In genomic region chr4:117660668-117661067, GRCh38 we compare ENCODE assay signal across 18 cellular contexts.
"Had no signal": no experiment of that assay in that cellular context is flagged by ENCODE, and none has a peak within 500 bp of the region (broad histone marks: within the 10 kb centered on the region; RNA-seq: fewer than 3 reads in every experiment).

No MANE protein-coding gene starts in this region.

- H3K79me2 ChIP-seq: hepatocyte had no signal

- H3K4me2 ChIP-seq: hepatocyte, neural progenitor cell had no signal

- H3K27ac ChIP-seq: coronary artery, hepatocyte, neural progenitor cell, ovary, right atrium auricular region, sigmoid colon, skin epidermis, stomach, thoracic aorta, transverse colon had no signal

- H3K27me3 ChIP-seq: hepatocyte, neural progenitor cell, ovary, right atrium auricular region, sigmoid colon, stomach, transverse colon had no signal

- DNase-seq: effector CD4-positive, alpha-beta T cell; foreskin melanocyte; head of caudate nucleus; nucleus accumbens; ovary; sigmoid colon; stimulated activated CD4-positive, alpha-beta T cell treated with anti-CD3 and anti-CD28 coated beads, Interleukin-12 subunit alpha, Interleukin-12 subunit beta, amount 100 ng/mL, for 4 hours; stimulated activated naive CD4-positive, alpha-beta T cell; stomach; substantia nigra; transverse colon had no signal

- H3K36me3 ChIP-seq: neural progenitor cell, ovary, right atrium auricular region, sigmoid colon, stomach, thoracic aorta, transverse colon had no signal

- ATAC-seq: natural killer cell treated with Interleukin-12 subunit alpha and Interleukin-12 subunit beta and Interleukin-15 and Interleukin-18, amount 100 ng/mL, for 72 hours had no signal

- H3K4me3 ChIP-seq: coronary artery, hepatocyte, neural progenitor cell, ovary, right atrium auricular region, sigmoid colon, skin epidermis, stomach, thoracic aorta, transverse colon had no signal

- H3K9ac ChIP-seq: neural progenitor cell had no signal

- H3K4me1 ChIP-seq: neural progenitor cell, right atrium auricular region, sigmoid colon, stomach had no signal
